8 cellular contexts compared by ENCODE assay signal in genomic region chr4:6986781-6987565, GRCh38. TPM values are rescaled to one million over a fixed set of nuclear protein-coding genes. Genes with fewer than 3 reads are reported as not detected.
DNase-seq lines count a peak whose midpoint lies in the region; ATAC-seq and TF ChIP-seq lines count a peak whose summit lies in the region.

No MANE protein-coding gene starts in this region.

- DNase-seq in NCI-H128 (lab: John Stamatoyannopoulos, UW; ENCODE audit: unreplicated experiment) = peak; percentile 84
- peak; percentile 59 to 84 for DNase-seq in SW 1271 (lab: John Stamatoyannopoulos, UW)
- DNase-seq in adipocyte (ENCODE audit: low read depth) = peak; percentile 99
- DNase-seq in heart left ventricle = peak; percentile 94 to 97 (median 96)
- DNase-seq in posterior cingulate gyrus = peak; percentile 92 to 100 (median 96)
- DNase-seq in type B pancreatic cell (ENCODE audit: extremely low spot score, unreplicated experiment) = peak; percentile 97

- WGBS in heart left ventricle, 4 donors = 0 to 1% (median 0%) methylated on average over 28 to 78 of the region's 78 CpGs

- H3K27ac ChIP-seq in heart left ventricle = peak overlapping the region; percentile 80 to 98 (median 93)

- peak overlapping the region; percentile 96 for H3K27ac Mint-ChIP-seq in type B pancreatic cell

- H3K27me3 ChIP-seq in adipocyte (replicated peaks; ENCODE audit: control insufficient read depth, insufficient read depth, low read length) (no peaks in the 10 kb centered on the region), heart left ventricle (no peaks in the 10 kb centered on the region)

- H3K36me3 Mint-ChIP-seq in type B pancreatic cell = no peaks in the 10 kb centered on the region

- intact Hi-C loops in heart left ventricle (cut with DNase I) = loop anchor here (1.0 to 10.0 kb wide), 18 partner anchors 55 to 272 kb away; partner anchors contain the start of genes TADA2B (in 8 of the 10), KIAA0232 (in 5 of the 10), TBC1D14 (in 5 of the 10) and BLOC1S4 (in 4 of the 10)
- intact Hi-C loops in posterior cingulate gyrus (cut with DNase I) = loop anchor here (1.0 to 10.0 kb wide), 3 partner anchors 56 to 262 kb away; partner anchors contain the start of genes TADA2B and TBC1D14

- ATAC-seq in HG02678 (IDR thresholded peaks at IDR 0.05; ENCODE audit: unreplicated experiment) (peak; percentile 74), heart left ventricle (peak; percentile 92 to 96 (median 96))

- TF ChIP-seq POLR2A in heart left ventricle (IDR thresholded peaks at IDR 0.05) = peak; percentile 54 to 73

- no peaks in the 10 kb centered on the region for H3K27me3 Mint-ChIP-seq in type B pancreatic cell

- peak overlapping the region; percentile 84 for H3K4me3 ChIP-seq in GM12875 (ENCODE audit: low read depth, low read length)
- H3K4me3 ChIP-seq in adipocyte (ENCODE audit: low read length) = peak overlapping the region; percentile 92
- peak overlapping the region; percentile 62 to 98 (median 85) for H3K4me3 ChIP-seq in heart left ventricle

- no peak for TF ChIP-seq CTCF in GM12875 (IDR thresholded peaks at IDR 0.05; ENCODE audit: borderline replicate concordance, insufficient read depth, low read depth, low read length)
- peak in 2 of 12 donors; percentile 6 to 12 for TF ChIP-seq CTCF in heart left ventricle (IDR thresholded peaks at IDR 0.05)
- no peak for TF ChIP-seq CTCF in type B pancreatic cell (conservative IDR thresholded peaks at IDR 0.05)

- H3K4me1 Mint-ChIP-seq in type B pancreatic cell (ENCODE audit: unreplicated experiment) = peaks cover 52% of the 10 kb centered on the region

- peak overlapping the region; percentile 96 for H3K9ac ChIP-seq in adipocyte (ENCODE audit: low read length)

- H3K9me3 ChIP-seq in adipocyte (ENCODE audit: control insufficient read depth, low read length) (no peaks in the 10 kb centered on the region), heart left ventricle (no peaks in the 10 kb centered on the region)

- H3K4me1 ChIP-seq in adipocyte (ENCODE audit: control insufficient read depth, insufficient read depth, low read length) (peaks cover 35% of the 10 kb centered on the region), heart left ventricle (peaks cover 6 to 88% (median 51%) of the 10 kb centered on the region in 12 donors)

- H3K36me3 ChIP-seq in adipocyte (ENCODE audit: control insufficient read depth, insufficient read depth, low read length, severe bottlenecking) (no peaks in the 10 kb centered on the region), heart left ventricle (no peaks in the 10 kb centered on the region)

- no peaks in the 10 kb centered on the region for H3K9me3 Mint-ChIP-seq in type B pancreatic cell

- H3K4me3 Mint-ChIP-seq in type B pancreatic cell = peak overlapping the region; percentile 97

RNA-seq across cellular contexts. Expression of gene TADA2B, which starts 56.2 kb away (rescaled TPM):
- 10 to 100 TPM; 24.5 to 40.2 (median 30.8) TPM for total RNA-seq in heart left ventricle
- 10 to 100 TPM; 15.3 to 31.9 TPM for polyA plus RNA-seq in heart left ventricle
- total RNA-seq in type B pancreatic cell (ENCODE audit: low replicate concordance) = 21.7 and 23.1 TPM in 2 replicates

Comparison
In these comparisons a context has a peak if more than half of its experiments do, and no peak if none do; other contexts are left out.
1. Peak in every context shown above with its lines: DNase-seq, ATAC-seq, H3K4me3 ChIP-seq and H3K27ac ChIP-seq.